Comparison of ENCODE assay signal across 13 cellular contexts in genomic region chr5:150419630-150420270, GRCh38. TPM values are rescaled to one million over a fixed set of nuclear protein-coding genes. Genes with fewer than 3 reads are reported as not detected.
DNase-seq lines count a peak whose midpoint lies in the region; ATAC-seq, FAIRE-seq and TF ChIP-seq lines count a peak whose summit lies in the region.
"Had no signal": no experiment of that assay in that cellular context is flagged by ENCODE, and none has a peak within 500 bp of the region (broad histone marks: within the 10 kb centered on the region; RNA-seq: fewer than 3 reads in every experiment).

No MANE protein-coding gene starts in this region.

- H3K36me3 ChIP-seq in Karpas-422 (ENCODE audit: insufficient read depth, low read length) (no peaks in the 10 kb centered on the region), brain microvascular endothelial cell (replicated peaks) (no peaks in the 10 kb centered on the region)
- H3K36me3 ChIP-seq: breast epithelium had no signal

- no peak overlapping the region for H3K4me3 Mint-ChIP-seq in activated T-cell treated with anti-CD3 and anti-CD28 coated beads, Interleukin-2, amount 50 U/mL, for 4 hours
- no peak overlapping the region for H3K4me3 Mint-ChIP-seq in CD14-positive monocyte

- H3K9ac ChIP-seq in Karpas-422 (ENCODE audit: low read length), result no peak overlapping the region

- ATAC-seq in GM21528 (IDR thresholded peaks at IDR 0.05; ENCODE audit: low FRiP score, unreplicated experiment) (peak; percentile 50), HG02588 (IDR thresholded peaks at IDR 0.05; ENCODE audit: unreplicated experiment) (no peak)
- ATAC-seq in activated T-cell treated with anti-CD3 and anti-CD28 coated beads, Interleukin-2, amount 50 U/mL, for 4 hours, result no peak

- no peaks in the 10 kb centered on the region for H3K9me2 ChIP-seq in Karpas-422 (replicated peaks; ENCODE audit: insufficient read depth, low read length)

- peak overlapping the region; percentile 61; the same call in 1 of the 2 replicates for H2AFZ ChIP-seq in Karpas-422 (ENCODE audit: low read length)

- no peaks in the 10 kb centered on the region for H3K9me3 ChIP-seq in Karpas-422 (ENCODE audit: low read length)
- H3K9me3 ChIP-seq: breast epithelium had no signal

- TF ChIP-seq POLR2A in GM12891 (IDR thresholded peaks at IDR 0.05; ENCODE audit: low read depth, low read length), result no peak

- in situ Hi-C loops in brain microvascular endothelial cell (cut with HindIII; ENCODE audit: low pct_ligation_motif_present, low sequenced_read_pairs), result no loop called here

- FAIRE-seq in GM12891 (lab: Jason Lieb, UNC), result peak; percentile 99

- H3K27ac ChIP-seq in Karpas-422 (ENCODE audit: low read length) (no peak overlapping the region), brain microvascular endothelial cell (no peak overlapping the region)
- H3K27ac ChIP-seq: breast epithelium had no signal

- no peaks in the 10 kb centered on the region for H3K36me3 Mint-ChIP-seq in activated T-cell treated with anti-CD3 and anti-CD28 coated beads, Interleukin-2, amount 50 U/mL, for 4 hours (ENCODE audit: insufficient read depth)
- H3K36me3 Mint-ChIP-seq in CD14-positive monocyte, result no peaks in the 10 kb centered on the region

- TF ChIP-seq CTCF in CD14-positive monocyte (IDR thresholded peaks at IDR 0.05) (no peak), brain microvascular endothelial cell (IDR thresholded peaks at IDR 0.05; ENCODE audit: low read depth, low read length, missing control alignments) (no peak)

- H3K4me1 ChIP-seq in Karpas-422 (ENCODE audit: low read length), result peaks cover 27% of the 10 kb centered on the region
- H3K4me1 ChIP-seq: breast epithelium had no signal

- intact Hi-C loops in CD14-positive monocyte (cut with micrococcal nuclease), result no loop called here

- H3K9me3 Mint-ChIP-seq in activated T-cell treated with anti-CD3 and anti-CD28 coated beads, Interleukin-2, amount 50 U/mL, for 4 hours, result no peaks in the 10 kb centered on the region
- peaks cover 0 to 3% (median 0%) of the 10 kb centered on the region in 7 donors for H3K9me3 Mint-ChIP-seq in CD14-positive monocyte

- no peaks in the 10 kb centered on the region for H4K20me1 ChIP-seq in Karpas-422 (ENCODE audit: insufficient read depth, low read depth, low read length)

- H3K4me1 Mint-ChIP-seq in activated T-cell treated with anti-CD3 and anti-CD28 coated beads, Interleukin-2, amount 50 U/mL, for 4 hours (ENCODE audit: low read depth), result peaks cover 8% of the 10 kb centered on the region
- peaks cover 19% of the 10 kb centered on the region for H3K4me1 Mint-ChIP-seq in CD14-positive monocyte

- peaks cover 3% of the 10 kb centered on the region for H3K27me3 Mint-ChIP-seq in activated T-cell treated with anti-CD3 and anti-CD28 coated beads, Interleukin-2, amount 50 U/mL, for 4 hours (ENCODE audit: low read depth)
- peaks cover 1 to 2% (median 2%) of the 10 kb centered on the region in 3 donors for H3K27me3 Mint-ChIP-seq in CD14-positive monocyte (ENCODE audit: low read depth in 3 of 3)

- no peak overlapping the region for H3K27ac Mint-ChIP-seq in CD14-positive monocyte

- H3K4me3 ChIP-seq in Karpas-422 (ENCODE audit: low read length) (no peak overlapping the region; the same call in 1 of the 2 replicates), brain microvascular endothelial cell (ENCODE audit: low read depth, low read length) (no peak overlapping the region)
- H3K4me3 ChIP-seq: breast epithelium had no signal

- H3K4me2 ChIP-seq in Karpas-422 (ENCODE audit: low read depth, low read length, poor library complexity, severe bottlenecking), result peak overlapping the region; percentile 43

- H3K27me3 ChIP-seq in Karpas-422 (ENCODE audit: low read length) (no peaks in the 10 kb centered on the region), brain microvascular endothelial cell (replicated peaks) (no peaks in the 10 kb centered on the region)
- H3K27me3 ChIP-seq: breast epithelium had no signal

- DNase-seq in GM12891 (ENCODE audit: insufficient read length, low spot score) (no peak), Karpas-422 (peak; percentile 73), iPS-NIHi11 (ENCODE audit: low spot score) (peak; percentile 3), CD14-positive monocyte (ENCODE audit: low spot score) (no peak), brain microvascular endothelial cell (no peak)
- no peak for DNase-seq in activated T-cell treated with anti-CD3 and anti-CD28 coated beads, Interleukin-2, amount 50 U/mL, for 4 hours
- DNase-seq: AML-193, MM.1S, NCI-H774 had no signal

- H3K79me2 ChIP-seq in Karpas-422 (ENCODE audit: low read length), result no peaks in the 10 kb centered on the region

TF ChIP-seq in GM12891, 5 proteins besides CTCF, POLR2A, EP300 and RAD21:
- TF ChIP-seq POU2F2 (IDR thresholded peaks at IDR 0.05; ENCODE audit: low read depth, low read length), result no peak
- peak; percentile 50 for TF ChIP-seq SPI1 (IDR thresholded peaks at IDR 0.05; ENCODE audit: low read depth, low read length)
- no peak for TF ChIP-seq POLR2AphosphoS5 (IDR thresholded peaks at IDR 0.05; ENCODE audit: low read depth, low read length)
- TF ChIP-seq TAF1 (IDR thresholded peaks at IDR 0.05; ENCODE audit: low read depth, low read length), result no peak

RNA-seq across cellular contexts. Expression of gene CD74, which starts 7.0 kb away (rescaled TPM):
- 7,750 TPM for polyA plus RNA-seq in GM12891 (2012; ENCODE audit: low read depth, missing spikeins)
- 5,756 and 8,933 TPM in 2 replicates for total RNA-seq in Karpas-422 (2014; rRNA removed; shearing (Covaris generic); ENCODE audit: low replicate concordance)
- 100 to 1,000 TPM; 230 to 299 (median 241) TPM for total RNA-seq in activated T-cell treated with anti-CD3 and anti-CD28 coated beads, Interleukin-2, amount 50 U/mL, for 4 hours
- polyA plus RNA-seq in CD14-positive monocyte, result 1,000 to 10,000 TPM; 3,498 to 4,939 TPM
- polyA plus RNA-seq: neural cell had no signal

RNA-seq across cellular contexts. Expression of gene RPS14, which starts 29.8 kb away (rescaled TPM):
- 5,398 TPM for polyA plus RNA-seq in GM12891 (2012; ENCODE audit: low read depth, missing spikeins)
- 3,040 and 3,750 TPM in 2 replicates for total RNA-seq in Karpas-422 (2014; rRNA removed; shearing (Covaris generic); ENCODE audit: low replicate concordance)
- total RNA-seq in activated T-cell treated with anti-CD3 and anti-CD28 coated beads, Interleukin-2, amount 50 U/mL, for 4 hours, result 1,000 to 10,000 TPM; 2,955 to 3,473 (median 3,075) TPM
- polyA plus RNA-seq in CD14-positive monocyte, result 1,000 to 10,000 TPM; 2,768 to 3,499 TPM

Comparison
In these comparisons a context has a peak if more than half of its experiments do, and no peak if none do; other contexts are left out.
1. DNase-seq: peak in Karpas-422 (single experiment) and iPS-NIHi11 (single experiment); none in GM12891 (single experiment), activated T-cell treated with anti-CD3 and anti-CD28 coated beads, Interleukin-2, amount 50 U/mL, for 4 hours (single experiment), CD14-positive monocyte (single experiment) and brain microvascular endothelial cell (single experiment).
2. RNA of gene CD74, which starts 7.0 kb away (total RNA-seq): 5,756 to 8,933 TPM in Karpas-422; 230 to 299 TPM in activated T-cell treated with anti-CD3 and anti-CD28 coated beads, Interleukin-2, amount 50 U/mL, for 4 hours; every median in the first group is over 10 times any median in the second.